28 cellular contexts compared by ENCODE assay signal in the genomic region with DNA sequence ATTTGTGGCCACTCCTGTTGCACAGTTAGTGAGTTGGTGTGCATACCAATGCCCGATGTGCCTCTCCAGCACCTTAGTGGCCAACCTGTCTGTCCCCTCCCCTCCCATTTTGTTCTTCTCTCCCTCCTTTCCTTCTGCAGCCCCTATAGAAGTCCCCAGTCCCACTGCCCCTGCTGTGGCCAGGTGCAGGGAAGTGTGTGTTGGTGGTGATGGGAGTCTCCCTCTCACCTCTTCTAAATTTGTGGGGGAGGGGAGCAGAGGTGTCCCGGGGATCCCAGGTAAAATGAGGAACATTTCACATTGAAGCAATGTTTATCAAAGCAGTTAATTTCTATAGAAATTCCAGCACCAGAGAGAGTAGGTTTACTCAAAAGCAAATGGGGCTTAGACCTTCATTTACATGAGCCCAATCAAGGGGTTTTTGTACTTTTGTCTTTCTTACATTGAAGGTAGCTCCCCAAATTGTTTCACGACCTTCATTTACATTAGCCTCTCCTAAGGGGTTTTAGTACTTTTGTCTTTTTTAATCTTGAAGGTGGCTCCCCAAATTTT.
"Had no signal": no experiment of that assay in that cellular context is flagged by ENCODE, and none has a peak within 500 bp of the region (broad histone marks: within the 10 kb centered on the region; RNA-seq: fewer than 3 reads in every experiment).

No MANE protein-coding gene starts in this region.

- FAIRE-seq: keratinocyte, pancreas, small intestine had no signal

- DNase-seq: colonic mucosa; effector CD8-positive, alpha-beta T cell; endodermal cell; foreskin keratinocyte; heart right ventricle; hippocampal formation; left ventricle myocardium superior; lower lobe of right lung; naive thymus-derived CD8-positive, alpha-beta T cell; nephron progenitor cell; pancreas; right lobe of liver; small intestine; stimulated activated CD4-positive, alpha-beta T cell treated with anti-CD3 and anti-CD28 coated beads, Interleukin-15, amount 100 ng/mL, for 24 hours; stimulated activated CD4-positive, alpha-beta T cell treated with anti-CD3 and anti-CD28 coated beads, Interleukin-2, amount 100 ng/mL, for 48 hours; stimulated activated naive B cell treated with anti-CD40 and anti-IgM and Interleukin-4, amounts not matched to agents 10 μg/mL and 1 μg/mL and 100 μg/mL, for 72 hours; upper lobe of right lung; uterus had no signal

- H3K4me3 Mint-ChIP-seq: dendritic cell treated with granulocyte-macrophage colony-stimulating factor and Interleukin-4, amounts not matched to agents 40 ng/mL and 50 ng/mL, for 4 days; endodermal cell; stimulated activated naive B cell treated with anti-CD40 and anti-IgM and Interleukin-4, amounts not matched to agents 10 μg/mL and 1 μg/mL and 100 μg/mL, for 72 hours; stimulated activated naive CD8-positive, alpha-beta T cell treated with anti-CD3 and anti-CD28 coated beads, Interleukin-15, Interleukin-2, amounts not matched to agents 100 ng/mL and 50 ng/mL, for 24 hours had no signal

- H3K36me3 ChIP-seq: colonic mucosa, esophagus muscularis mucosa, gastroesophageal sphincter, heart right ventricle, lower lobe of right lung, neutrophil, pancreas, right lobe of liver, thoracic aorta, tibial nerve, upper lobe of right lung, uterus had no signal

- H3K27ac Mint-ChIP-seq: dendritic cell treated with granulocyte-macrophage colony-stimulating factor and Interleukin-4, amounts not matched to agents 40 ng/mL and 50 ng/mL, for 4 days; endodermal cell; naive thymus-derived CD8-positive, alpha-beta T cell; nephron progenitor cell; progenitor cell of endocrine pancreas; stimulated activated naive B cell treated with anti-CD40 and anti-IgM and Interleukin-4, amounts not matched to agents 10 μg/mL and 1 μg/mL and 100 μg/mL, for 72 hours; stimulated activated naive CD8-positive, alpha-beta T cell treated with anti-CD3 and anti-CD28 coated beads, Interleukin-15, Interleukin-2, amounts not matched to agents 100 ng/mL and 50 ng/mL, for 24 hours had no signal

- H3K4me1 ChIP-seq: colonic mucosa, pancreas, upper lobe of right lung, uterus had no signal

- H3K27ac ChIP-seq: colonic mucosa, epithelial cell of prostate, esophagus muscularis mucosa, foreskin keratinocyte, gastroesophageal sphincter, heart right ventricle, lower lobe of right lung, neutrophil, pancreas, right lobe of liver, thoracic aorta, tibial nerve, upper lobe of right lung, uterus had no signal

- H3K9me3 Mint-ChIP-seq: dendritic cell treated with granulocyte-macrophage colony-stimulating factor and Interleukin-4, amounts not matched to agents 40 ng/mL and 50 ng/mL, for 4 days; endodermal cell; naive thymus-derived CD8-positive, alpha-beta T cell; nephron progenitor cell; stimulated activated naive B cell treated with anti-CD40 and anti-IgM and Interleukin-4, amounts not matched to agents 10 μg/mL and 1 μg/mL and 100 μg/mL, for 72 hours; stimulated activated naive CD8-positive, alpha-beta T cell treated with anti-CD3 and anti-CD28 coated beads, Interleukin-15, Interleukin-2, amounts not matched to agents 100 ng/mL and 50 ng/mL, for 24 hours had no signal

- H3K9me3 ChIP-seq: colonic mucosa, esophagus muscularis mucosa, gastroesophageal sphincter, heart right ventricle, lower lobe of right lung, neutrophil, pancreas, right lobe of liver, thoracic aorta, tibial nerve, upper lobe of right lung, uterus had no signal

- H3K36me3 Mint-ChIP-seq: stimulated activated naive B cell treated with anti-CD40 and anti-IgM and Interleukin-4, amounts not matched to agents 10 μg/mL and 1 μg/mL and 100 μg/mL, for 72 hours had no signal

- H3K4me3 ChIP-seq: colonic mucosa, esophagus muscularis mucosa, gastroesophageal sphincter, heart right ventricle, lower lobe of right lung, pancreas, right lobe of liver, thoracic aorta, tibial nerve, upper lobe of right lung, uterus had no signal

- H3K27me3 ChIP-seq: colonic mucosa, esophagus muscularis mucosa, foreskin keratinocyte, gastroesophageal sphincter, pancreas, right lobe of liver, tibial nerve, upper lobe of right lung, uterus had no signal
